14 cellular contexts compared by ENCODE assay signal in genomic region chr16:84156342-84156784, GRCh38. TPM values are rescaled to one million over a fixed set of nuclear protein-coding genes. Genes with fewer than 3 reads are reported as not detected.
A peak's percentile ranks its signal among the peaks of the same experiment; 100 is the strongest.
DNase-seq lines count a peak whose midpoint lies in the region; ATAC-seq and TF ChIP-seq lines count a peak whose summit lies in the region.
"Had no signal": no experiment of that assay in that cellular context is flagged by ENCODE, and none has a peak within 500 bp of the region (broad histone marks: within the 10 kb centered on the region; RNA-seq: fewer than 3 reads in every experiment).

No MANE protein-coding gene starts in this region.

- H3K27ac Mint-ChIP-seq in GM23338, result no peak overlapping the region
- H3K27ac Mint-ChIP-seq: natural killer cell had no signal

- H3K9me3 ChIP-seq in DND-41 (ENCODE audit: insufficient read depth, low read length, severe bottlenecking), result no peaks in the 10 kb centered on the region
- peaks cover 4% of the 10 kb centered on the region for H3K9me3 ChIP-seq in RWPE2 (ENCODE audit: severe bottlenecking)
- no peaks in the 10 kb centered on the region for H3K9me3 ChIP-seq in prostate gland
- H3K9me3 ChIP-seq: heart left ventricle, left lung, SJSA1 had no signal

- H3K9me3 Mint-ChIP-seq in GM23338, result peaks cover 2% of the 10 kb centered on the region; the same call in 2 of the 3 replicates
- H3K9me3 Mint-ChIP-seq: CD8-positive, alpha-beta memory T cell; natural killer cell had no signal

- 57% methylated on average over 5 of the region's 5 CpGs for WGBS in prostate gland

- H2AFZ ChIP-seq in DND-41 (ENCODE audit: low read depth, low read length) (no peak overlapping the region), GM23338 (peak overlapping the region; percentile 52; the same call in 1 of the 2 replicates)

- H3K27ac ChIP-seq in DND-41 (ENCODE audit: low read length) (no peak overlapping the region), GM23338 (ENCODE audit: low read depth) (no peak overlapping the region), RWPE2 (ENCODE audit: poor library complexity, severe bottlenecking) (no peak overlapping the region), prostate gland (no peak overlapping the region)
- H3K27ac ChIP-seq: heart left ventricle, left lung, SJSA1 had no signal

- peaks cover 8% of the 10 kb centered on the region for H3K27me3 Mint-ChIP-seq in GM23338 (ENCODE audit: insufficient read depth, low read depth, poor library complexity)

- no peaks in the 10 kb centered on the region for H3F3A ChIP-seq in GM23338 (replicated peaks; ENCODE audit: low read depth)

- no peaks in the 10 kb centered on the region for H3K4me1 Mint-ChIP-seq in GM23338
- H3K4me1 Mint-ChIP-seq: CD8-positive, alpha-beta memory T cell; natural killer cell had no signal

- no peaks in the 10 kb centered on the region for H3K36me3 ChIP-seq in DND-41 (ENCODE audit: insufficient read depth, low read length)
- H3K36me3 ChIP-seq in GM23338 (ENCODE audit: insufficient read depth), result no peaks in the 10 kb centered on the region
- H3K36me3 ChIP-seq in RWPE2 (ENCODE audit: low read depth), result no peaks in the 10 kb centered on the region
- no peaks in the 10 kb centered on the region for H3K36me3 ChIP-seq in prostate gland
- H3K36me3 ChIP-seq: heart left ventricle, left lung, SJSA1 had no signal

- TF ChIP-seq CTCF in DND-41 (IDR thresholded peaks at IDR 0.05; ENCODE audit: borderline replicate concordance, extremely low read depth, low read length, poor library complexity, severe bottlenecking), result peak; percentile 26
- TF ChIP-seq CTCF in GM23338 (conservative IDR thresholded peaks at IDR 0.05; ENCODE audit: low read depth in 2 of 2), result peak in 1 of 2 experiments; percentile 9; a peak in 3 of 4 replicates
- peak; percentile 19 for TF ChIP-seq CTCF in RWPE2 (IDR thresholded peaks at IDR 0.05; ENCODE audit: poor library complexity, severe bottlenecking)
- peak; percentile 31 for TF ChIP-seq CTCF in foreskin fibroblast (IDR thresholded peaks at IDR 0.05; ENCODE audit: low read depth, low read length)
- TF ChIP-seq CTCF in prostate gland (IDR thresholded peaks at IDR 0.05), result no peak

- no peaks in the 10 kb centered on the region for H3K36me3 Mint-ChIP-seq in GM23338 (ENCODE audit: low read depth)
- H3K36me3 Mint-ChIP-seq: CD8-positive, alpha-beta memory T cell; natural killer cell had no signal

- no peak overlapping the region for H3K9ac ChIP-seq in DND-41 (ENCODE audit: low read depth, low read length)

- intact Hi-C loops in prostate gland (cut with DNase I), result no loop called here

- no peaks in the 10 kb centered on the region for H4K20me1 ChIP-seq in DND-41 (ENCODE audit: insufficient read depth, low read length)
- H4K20me1 ChIP-seq in GM23338 (replicated peaks; ENCODE audit: insufficient read depth), result no peaks in the 10 kb centered on the region

- DNase-seq in DND-41 (no peak), GM23338 (ENCODE audit: low spot score) (no peak), RWPE2 (ENCODE audit: low spot score) (no peak), foreskin fibroblast (peak; percentile 32 to 51), prostate gland (ENCODE audit: low spot score) (no peak), AG08396 (ENCODE audit: low spot score) (no peak)
- DNase-seq: CD8-positive, alpha-beta memory T cell; effector CD4-positive, alpha-beta T cell; heart left ventricle; left lung; MM.1S; natural killer cell had no signal

- H3K4me1 ChIP-seq in DND-41 (ENCODE audit: insufficient read depth, low read length) (no peaks in the 10 kb centered on the region), GM23338 (ENCODE audit: insufficient read depth) (no peaks in the 10 kb centered on the region), RWPE2 (ENCODE audit: insufficient read depth, poor library complexity, severe bottlenecking) (no peaks in the 10 kb centered on the region), prostate gland (replicated peaks) (no peaks in the 10 kb centered on the region)
- H3K4me1 ChIP-seq: heart left ventricle, left lung, SJSA1 had no signal

- H3K79me2 ChIP-seq in DND-41 (ENCODE audit: insufficient read depth, low read length) (no peaks in the 10 kb centered on the region), GM23338 (replicated peaks; ENCODE audit: insufficient read depth) (no peaks in the 10 kb centered on the region)

- no peak overlapping the region for H3K4me3 Mint-ChIP-seq in GM23338
- H3K4me3 Mint-ChIP-seq: CD8-positive, alpha-beta memory T cell; natural killer cell had no signal

- ATAC-seq in DND-41 (ENCODE audit: insufficient read depth, low read depth) (no peak), GM23338 (no peak), RWPE2 (ENCODE audit: low read depth) (peak; percentile 25; the same call in 2 of the 3 replicates), GM18498 (IDR thresholded peaks at IDR 0.05; ENCODE audit: unreplicated experiment) (no peak)
- ATAC-seq: heart left ventricle, left lung, natural killer cell had no signal

- TF ChIP-seq POLR2A in prostate gland (IDR thresholded peaks at IDR 0.05), result no peak

- H3K9me2 ChIP-seq in GM23338 (ENCODE audit: insufficient read depth), result no peaks in the 10 kb centered on the region

- H3K27me3 ChIP-seq in DND-41 (ENCODE audit: insufficient read depth, low read length, poor library complexity) (peaks cover under 1% of the 10 kb centered on the region), GM23338 (ENCODE audit: insufficient read depth) (no peaks in the 10 kb centered on the region), RWPE2 (ENCODE audit: insufficient read depth, poor library complexity, severe bottlenecking) (no peaks in the 10 kb centered on the region), prostate gland (replicated peaks; ENCODE audit: insufficient read depth) (peaks cover 3% of the 10 kb centered on the region)

- H3K4me2 ChIP-seq in DND-41 (ENCODE audit: insufficient read depth, low read length), result no peak overlapping the region
- no peak overlapping the region for H3K4me2 ChIP-seq in GM23338

- no peak overlapping the region for H3K4me3 ChIP-seq in DND-41 (ENCODE audit: low read depth in 1 of 2, low read length in 2 of 2)
- no peak overlapping the region for H3K4me3 ChIP-seq in GM23338
- no peak overlapping the region for H3K4me3 ChIP-seq in RWPE2 (ENCODE audit: severe bottlenecking)
- H3K4me3 ChIP-seq in foreskin fibroblast (ENCODE audit: low read depth in 1 of 2, low read length in 2 of 2), result no peak overlapping the region
- H3K4me3 ChIP-seq in prostate gland, result no peak overlapping the region
- H3K4me3 ChIP-seq: heart left ventricle, left lung, SJSA1 had no signal

TF ChIP-seq in GM23338, 12 proteins besides CTCF, POLR2A, EP300 and RAD21 (continues in another document):
- TF ChIP-seq ZNF114 (CRISPR knock-in tag; IDR thresholded peaks at IDR 0.05) (no peak), POLR2AphosphoS5 (IDR thresholded peaks at IDR 0.05; ENCODE audit: low read depth) (no peak), NANOG (IDR thresholded peaks at IDR 0.05; ENCODE audit: borderline replicate concordance) (no peak), JUNB (IDR thresholded peaks at IDR 0.05; ENCODE audit: unreplicated experiment) (no peak), ETS1 (IDR thresholded peaks at IDR 0.05) (no peak), STAT1 (IDR thresholded peaks at IDR 0.05; ENCODE audit: unreplicated experiment) (no peak)

RNA-seq across cellular contexts. Expression of gene DNAAF1, which starts 11.3 kb away (rescaled TPM):
- total RNA-seq in GM23338 (2014; rRNA removed; shearing (Covaris generic)), result 0.42 TPM in 1 of 2 replicates, not detected in the other
- 0.28 and 0.42 TPM in 2 replicates for polyA plus RNA-seq in GM23338 (2016; fragmentation: Nextera tagmentation; extraction: Ambion mirVana)
- total RNA-seq in prostate gland, result 1 to 10 TPM in 1 of 2 donors, under 1 TPM in 1; 0.32 to 8.2 TPM
- total RNA-seq: SJSA1 had no signal

RNA-seq across cellular contexts. Expression of gene HSDL1, which starts 11.4 kb away (rescaled TPM):
- total RNA-seq in GM23338 (2014; rRNA removed; shearing (Covaris generic)), result 46.1 and 47.4 TPM in 2 replicates
- polyA plus RNA-seq in GM23338 (2016; fragmentation: Nextera tagmentation; extraction: Ambion mirVana), result 15.2 and 16.6 TPM in 2 replicates
- total RNA-seq in prostate gland, result 10 to 100 TPM; 12.0 to 17.3 TPM

RNA-seq across cellular contexts. Expression of gene TAF1C, which starts 30.5 kb away (rescaled TPM):
- 51.9 and 57.4 TPM in 2 replicates for total RNA-seq in GM23338 (2014; rRNA removed; shearing (Covaris generic))
- polyA plus RNA-seq in GM23338 (2016; fragmentation: Nextera tagmentation; extraction: Ambion mirVana), result 37.2 and 39.1 TPM in 2 replicates
- total RNA-seq in prostate gland, result 10 to 100 TPM; 53.4 to 87.9 TPM

RNA-seq across cellular contexts. Expression of gene ADAD2, which starts 34.6 kb away (rescaled TPM):
- total RNA-seq in GM23338 (2014; rRNA removed; shearing (Covaris generic)), result 1.5 and 4.5 TPM in 2 replicates
- 1.1 and 1.6 TPM in 2 replicates for polyA plus RNA-seq in GM23338 (2016; fragmentation: Nextera tagmentation; extraction: Ambion mirVana)
- 10 to 100 TPM in 1 of 2 donors, under 1 TPM in 1; 0.91 to 47.7 TPM for total RNA-seq in prostate gland
- total RNA-seq: natural killer cell, SJSA1 had no signal
- polyA plus RNA-seq: CD8-positive, alpha-beta memory T cell had no signal

RNA-seq across cellular contexts. Expression of gene MBTPS1, which starts 39.6 kb away (rescaled TPM):
- total RNA-seq in GM23338 (2014; rRNA removed; shearing (Covaris generic)), result 44.3 and 49.3 TPM in 2 replicates
- 18.1 and 20.7 TPM in 2 replicates for polyA plus RNA-seq in GM23338 (2016; fragmentation: Nextera tagmentation; extraction: Ambion mirVana)
- total RNA-seq in prostate gland, result 100 to 1,000 TPM in 1 of 2 donors, 10 to 100 TPM in 1; 79.0 to 133 TPM

Comparison
In these comparisons a context has a peak if more than half of its experiments do, and no peak if none do; other contexts are left out.
1. DNase-seq: peak in foreskin fibroblast (2 of 2); none in DND-41 (single experiment), GM23338 (single experiment), RWPE2 (single experiment), prostate gland (single experiment) and AG08396 (single experiment).
2. CTCF ChIP-seq: peak in DND-41 (single experiment), RWPE2 (single experiment) and foreskin fibroblast (single experiment); none in prostate gland (0 of 4).